ENCODE assay signal across 2 cellular contexts in genomic region chr5:1662559-1663043, GRCh38.
A peak's percentile ranks its signal among the peaks of the same experiment; 100 is the strongest.
TF ChIP-seq lines count a peak whose summit lies in the region.

No MANE protein-coding gene starts in this region.

TF ChIP-seq in HepG2, 621 proteins besides CTCF, POLR2A, EP300 and RAD21:
- TF ChIP-seq MNT (IDR thresholded peaks at IDR 0.05) (0 out of 2 replicates have a peak, but pooled peaks have one; percentile 3), NFE2 (CRISPR knock-in tag; IDR thresholded peaks at IDR 0.05) (no peak), KIAA2018 (CRISPR knock-in tag; IDR thresholded peaks at IDR 0.05; ENCODE audit: borderline replicate concordance) (no peak)

TF ChIP-seq in H1, 55 proteins besides CTCF, POLR2A, EP300 and RAD21:
- no peak for TF ChIP-seq POLR2AphosphoS5 (IDR thresholded peaks at IDR 0.05; ENCODE audit: low read depth, low read length)
- no peak for TF ChIP-seq USF2 (IDR thresholded peaks at IDR 0.05; ENCODE audit: low read length)
- TF ChIP-seq HDAC6 (IDR thresholded peaks at IDR 0.05; ENCODE audit: low read depth, low read length) = no peak
- TF ChIP-seq ZNF274 (IDR thresholded peaks at IDR 0.05; ENCODE audit: borderline replicate concordance, extremely low read depth, low read length) = no peak
- TF ChIP-seq CTBP2 (IDR thresholded peaks at IDR 0.05; ENCODE audit: borderline replicate concordance, insufficient read depth, insufficient read length, low read length) = no peak
- no peak for TF ChIP-seq CHD7 (IDR thresholded peaks at IDR 0.05; ENCODE audit: insufficient replicate concordance, low read length)
- no peak for TF ChIP-seq CREB1 (IDR thresholded peaks at IDR 0.05)
- no peak for TF ChIP-seq TEAD4 (IDR thresholded peaks at IDR 0.05; ENCODE audit: low read depth, low read length)
- no peak for TF ChIP-seq SUZ12 (IDR thresholded peaks at IDR 0.05; ENCODE audit: low read length)
- no peak for TF ChIP-seq ASH2L (IDR thresholded peaks at IDR 0.05; ENCODE audit: low read length)
- TF ChIP-seq JUN (IDR thresholded peaks at IDR 0.05; ENCODE audit: low read depth, low read length) = no peak
- TF ChIP-seq ATF2 (IDR thresholded peaks at IDR 0.05; ENCODE audit: low read length) = no peak
- no peak for TF ChIP-seq GTF2F1 (IDR thresholded peaks at IDR 0.05; ENCODE audit: borderline replicate concordance, low read depth, low read length)
- TF ChIP-seq RNF2 (IDR thresholded peaks at IDR 0.05; ENCODE audit: borderline replicate concordance, low read depth, low read length, missing control alignments, poor library complexity, severe bottlenecking) = no peak
- no peak for TF ChIP-seq FOSL1 (IDR thresholded peaks at IDR 0.05; ENCODE audit: insufficient read depth, low read depth, low read length)
- TF ChIP-seq SIN3A (conservative IDR thresholded peaks at IDR 0.05 in 1 of 2, IDR thresholded peaks at IDR 0.05 in 1 of 2; ENCODE audit: low read depth in 1 of 2, low read length in 2 of 2) = no peak
- no peak for TF ChIP-seq TAF1 (IDR thresholded peaks at IDR 0.05; ENCODE audit: low read depth, low read length)
